12 cellular contexts compared by ENCODE assay signal in the genomic region with DNA sequence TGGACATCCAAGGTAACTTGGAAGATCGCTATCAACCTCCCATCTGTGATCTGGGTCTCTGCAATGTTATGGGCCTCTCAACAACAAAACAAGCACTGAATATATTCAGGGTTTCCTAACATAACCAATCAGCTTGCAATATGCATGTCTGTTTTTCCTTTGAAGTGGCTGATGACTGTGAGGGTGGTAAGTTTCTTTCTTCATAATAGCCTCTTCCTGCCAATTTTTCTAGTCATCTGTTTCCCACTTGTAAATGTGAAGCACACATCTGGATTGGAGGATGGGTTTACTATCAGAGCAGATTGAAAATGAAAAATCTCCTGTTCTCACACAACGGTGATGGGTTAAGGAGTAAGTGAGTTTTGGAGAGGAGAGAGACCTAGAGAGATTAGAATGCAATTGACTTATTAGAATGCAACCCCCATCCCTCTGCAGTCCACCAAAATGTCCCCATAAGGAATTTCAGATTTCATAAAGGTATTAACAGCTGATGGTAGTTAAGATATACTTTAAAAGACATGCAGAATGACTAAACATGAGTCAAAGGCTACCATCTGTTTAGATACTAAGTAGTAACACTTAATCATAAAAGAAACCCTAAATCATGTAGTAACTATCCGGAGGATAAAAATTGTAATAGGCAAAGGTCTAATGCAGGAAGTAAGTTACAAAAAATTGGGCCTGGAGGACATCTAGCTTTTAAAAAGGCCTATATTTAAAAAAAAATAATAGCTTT. TPM values are rescaled to one million over a fixed set of nuclear protein-coding genes. Genes with fewer than 3 reads are reported as not detected.
DNase-seq lines count a peak whose midpoint lies in the region; ATAC-seq, FAIRE-seq and TF ChIP-seq lines count a peak whose summit lies in the region.
"Had no signal": no experiment of that assay in that cellular context is flagged by ENCODE, and none has a peak within 500 bp of the region (broad histone marks: within the 10 kb centered on the region; RNA-seq: fewer than 3 reads in every experiment).

No MANE protein-coding gene starts in this region.

- H3K27ac Mint-ChIP-seq in astrocyte (ENCODE audit: unreplicated experiment), result no peak overlapping the region
- H3K27ac Mint-ChIP-seq in naive thymus-derived CD4-positive, alpha-beta T cell, result peak overlapping the region; percentile 57 to 97 (median 79)

- H2AFZ ChIP-seq in astrocyte (ENCODE audit: low read depth, low read length), result no peak overlapping the region

- H3K9ac ChIP-seq in astrocyte (ENCODE audit: low read length), result no peak overlapping the region

- no peak for TF ChIP-seq CTCF in astrocyte (IDR thresholded peaks at IDR 0.05; ENCODE audit: insufficient read depth, low read depth, low read length)

- CTCF ChIA-PET in naive thymus-derived CD4-positive, alpha-beta T cell (lab: Charles Lee), result interaction anchor here (0.6 to 0.7 kb wide), 2 partner anchors 11 to 134 kb away, joined by 3 read pairs; no protein-coding TSS in a partner anchor

- peak; percentile 66 for ATAC-seq in naive thymus-derived CD4-positive, alpha-beta T cell
- ATAC-seq in HG03460 (IDR thresholded peaks at IDR 0.05; ENCODE audit: unreplicated experiment), result no peak
- no peak for ATAC-seq in GM21529 (IDR thresholded peaks at IDR 0.05; ENCODE audit: unreplicated experiment)

- no peaks in the 10 kb centered on the region for H3K27me3 Mint-ChIP-seq in astrocyte (ENCODE audit: low read depth, unreplicated experiment)
- H3K27me3 Mint-ChIP-seq in naive thymus-derived CD4-positive, alpha-beta T cell, result no peaks in the 10 kb centered on the region

- H4K20me1 ChIP-seq in astrocyte (ENCODE audit: insufficient read depth, low read length), result no peaks in the 10 kb centered on the region

- peak overlapping the region; percentile 47 for H3K4me2 ChIP-seq in astrocyte (ENCODE audit: low read length)

- H3K4me3 ChIP-seq in astrocyte (ENCODE audit: insufficient read depth, low read depth, low read length), result no peak overlapping the region
- no peak overlapping the region for H3K4me3 ChIP-seq in naive thymus-derived CD4-positive, alpha-beta T cell (ENCODE audit: low read length)

- H3K4me1 ChIP-seq in astrocyte (ENCODE audit: insufficient read depth, low read length), result peaks cover 7% of the 10 kb centered on the region
- H3K4me1 ChIP-seq in naive thymus-derived CD4-positive, alpha-beta T cell (ENCODE audit: control insufficient read depth in 2 of 2, insufficient read depth in 2 of 2, low read length in 2 of 2), result peaks cover 10 to 19% of the 10 kb centered on the region in 2 donors

- no peaks in the 10 kb centered on the region for H3K27me3 ChIP-seq in astrocyte (ENCODE audit: insufficient read depth, low read length)
- no peaks in the 10 kb centered on the region for H3K27me3 ChIP-seq in naive thymus-derived CD4-positive, alpha-beta T cell (ENCODE audit: control insufficient read depth in 2 of 2, insufficient read depth in 2 of 2, low read length in 2 of 2)

- H3K27ac ChIP-seq in astrocyte (ENCODE audit: low read depth, low read length), result peak overlapping the region; percentile 15
- peak overlapping the region; percentile 32 for H3K27ac ChIP-seq in naive thymus-derived CD4-positive, alpha-beta T cell (ENCODE audit: low read depth, low read length)

- H3K36me3 Mint-ChIP-seq in astrocyte (ENCODE audit: low read depth, unreplicated experiment), result peaks cover 17% of the 10 kb centered on the region
- H3K36me3 Mint-ChIP-seq in naive thymus-derived CD4-positive, alpha-beta T cell, result peaks cover 41 to 75% (median 72%) of the 10 kb centered on the region in 5 donors

- intact Hi-C loops in naive thymus-derived CD4-positive, alpha-beta T cell (cut with micrococcal nuclease), result loop anchor here (1.0 to 5.0 kb wide), 6 partner anchors 13 to 134 kb away; a partner anchor contains a TSS

- peak; percentile 23 for FAIRE-seq in astrocyte (lab: Jason Lieb, UNC)
- FAIRE-seq: TTC549 had no signal

- no peaks in the 10 kb centered on the region for H3K79me2 ChIP-seq in astrocyte (ENCODE audit: insufficient read depth, low read length)

- no peaks in the 10 kb centered on the region for H3K9me3 Mint-ChIP-seq in astrocyte (ENCODE audit: unreplicated experiment)
- peaks cover 0 to 19% (median 4%) of the 10 kb centered on the region in 11 donors for H3K9me3 Mint-ChIP-seq in naive thymus-derived CD4-positive, alpha-beta T cell

- H3K9me3 ChIP-seq in astrocyte (ENCODE audit: insufficient read depth, low read depth, low read length), result no peaks in the 10 kb centered on the region
- H3K9me3 ChIP-seq in naive thymus-derived CD4-positive, alpha-beta T cell (ENCODE audit: control insufficient read depth in 2 of 3, low read length in 3 of 3), result no peaks in the 10 kb centered on the region

- no peak overlapping the region for H3K4me3 Mint-ChIP-seq in astrocyte (ENCODE audit: unreplicated experiment)
- peak overlapping the region in 7 of 10 donors; percentile 0 to 87 (median 26) for H3K4me3 Mint-ChIP-seq in naive thymus-derived CD4-positive, alpha-beta T cell

- POLR2A ChIA-PET in naive thymus-derived CD4-positive, alpha-beta T cell (lab: Charles Lee), result no interaction called here

- H3K36me3 ChIP-seq in astrocyte (ENCODE audit: insufficient read depth, low read length), result peaks cover 31% of the 10 kb centered on the region
- H3K36me3 ChIP-seq in naive thymus-derived CD4-positive, alpha-beta T cell (ENCODE audit: control insufficient read depth in 2 of 3, insufficient read depth in 3 of 3, low read length in 3 of 3), result peaks cover 35 to 90% (median 59%) of the 10 kb centered on the region in 3 experiments

- peaks cover 11% of the 10 kb centered on the region for H3K4me1 Mint-ChIP-seq in astrocyte (ENCODE audit: low read depth, unreplicated experiment)
- peaks cover 11 to 39% (median 29%) of the 10 kb centered on the region in 7 donors for H3K4me1 Mint-ChIP-seq in naive thymus-derived CD4-positive, alpha-beta T cell

- DNase-seq in Daoy (ENCODE audit: low read depth) (peak; percentile 22), HT1080 (ENCODE audit: low read depth) (peak; percentile 51), astrocyte (ENCODE audit: low read depth) (peak; percentile 89), ureter (ENCODE audit: low spot score) (no peak), SK-N-DZ (ENCODE audit: low spot score) (no peak)
- peak in 5 of 9 donors; percentile 16 to 50 (median 37) for DNase-seq in naive thymus-derived CD4-positive, alpha-beta T cell
- DNase-seq: cortex of kidney, kidney glomerular epithelial cell, NCI-H524 treated with DMSO at 0.1 percent for 48 hours had no signal

RNA-seq across cellular contexts. Expression of a gene that starts 58.4 kb away (rescaled TPM):
- 28.6 and 36.5 TPM in 2 replicates for total RNA-seq in Daoy (2014; rRNA removed; shearing (Covaris generic))
- 18.9 and 22.0 TPM in 2 replicates for total RNA-seq in HT1080 (2014; rRNA removed; shearing (Covaris generic))
- 30.6 and 35.6 TPM in 2 replicates for polyA plus RNA-seq in HT1080 (2015; cell fraction: cytosol; rRNA removed)
- polyA plus RNA-seq in HT1080 (2015; cell fraction: nucleus; rRNA removed), result 14.0 and 17.5 TPM in 2 replicates
- total RNA-seq in astrocyte (18.3 and 26.3 TPM in 2 replicates), ureter (27.4 TPM)
- total RNA-seq in naive thymus-derived CD4-positive, alpha-beta T cell, result 1 to 10 TPM; 7.2 to 9.4 (median 8.7) TPM
- polyA plus RNA-seq in naive thymus-derived CD4-positive, alpha-beta T cell, result 1 to 10 TPM; 7.4 to 8.9 TPM
- 12.1 and 15.3 TPM in 2 replicates for polyA plus RNA-seq in SK-N-DZ (2014; cell fraction: cytosol; rRNA removed)
- polyA plus RNA-seq in SK-N-DZ (2014; cell fraction: nucleus; rRNA removed), result 3.4 and 5.8 TPM in 2 replicates

Comparison
In these comparisons a context has a peak if more than half of its experiments do, and no peak if none do; other contexts are left out.
1. DNase-seq: peak in Daoy (single experiment), HT1080 (single experiment), astrocyte (single experiment) and naive thymus-derived CD4-positive, alpha-beta T cell (5 of 9); none in ureter (single experiment) and SK-N-DZ (single experiment).